Comparison of ENCODE assay signal across 17 cellular contexts in genomic region chr7:151686016-151686766, GRCh38.
DNase-seq lines count a peak whose midpoint lies in the region; ATAC-seq and TF ChIP-seq lines count a peak whose summit lies in the region.
"Had no signal": no experiment of that assay in that cellular context is flagged by ENCODE, and none has a peak within 500 bp of the region (broad histone marks: within the 10 kb centered on the region; RNA-seq: fewer than 3 reads in every experiment).

No MANE protein-coding gene starts in this region.

- intact Hi-C loops in left ventricle myocardium inferior (cut with micrococcal nuclease) (no loop called here), prostate gland (cut with DNase I) (no loop called here)

- POLR2A ChIA-PET in AG04450 (lab: Yijun Ruan, JAX) (no interaction called here), RWPE1 (lab: Yijun Ruan, JAX; ENCODE audit: low non-redundant PET) (no interaction called here)

- DNase-seq in AG04450 (ENCODE audit: low read depth, low spot score) (no peak), RWPE1 (ENCODE audit: low spot score) (no peak), left ventricle myocardium inferior (no peak), prostate gland (ENCODE audit: low spot score) (no peak), omental fat pad (ENCODE audit: low spot score) (no peak), NCI-H2107 (lab: John Stamatoyannopoulos, UW) (no peak), OCI-M1 (lab: John Stamatoyannopoulos, UW) (no peak)
- DNase-seq: activated CD8-positive, alpha-beta memory T cell treated with anti-CD3 and anti-CD28 coated beads for 24 hours; activated gamma-delta T cell; COR-L47; effector CD4-positive, alpha-beta T cell; GDM1; NCI-H1436; NCI-H446 had no signal

- peaks cover 65% of the 10 kb centered on the region for H3K4me1 ChIP-seq in left ventricle myocardium inferior
- H3K4me1 ChIP-seq in prostate gland (replicated peaks): no peaks in the 10 kb centered on the region

- 72% methylated on average over 13 of the region's 13 CpGs for WGBS in prostate gland

- H3K9me3 ChIP-seq in AG04450 (ENCODE audit: control insufficient read depth, insufficient read depth, low read length): peaks cover 3% of the 10 kb centered on the region; the same call in 1 of the 2 replicates
- H3K9me3 ChIP-seq in left ventricle myocardium inferior (replicated peaks): no peaks in the 10 kb centered on the region
- H3K9me3 ChIP-seq in prostate gland: no peaks in the 10 kb centered on the region
- H3K9me3 ChIP-seq: body of pancreas had no signal

- no peak for ATAC-seq in omental fat pad (ENCODE audit: low FRiP score)
- no peak for ATAC-seq in HG02970 (IDR thresholded peaks at IDR 0.05; ENCODE audit: low FRiP score, unreplicated experiment)
- ATAC-seq: body of pancreas, K562 had no signal

- TF ChIP-seq CTCF in AG04450 (IDR thresholded peaks at IDR 0.05; ENCODE audit: low read depth, low read length) (no peak), RWPE1 (conservative IDR thresholded peaks at IDR 0.05; ENCODE audit: low read depth) (no peak), left ventricle myocardium inferior (IDR thresholded peaks at IDR 0.05; ENCODE audit: borderline replicate concordance) (no peak), prostate gland (IDR thresholded peaks at IDR 0.05) (no peak), omental fat pad (IDR thresholded peaks at IDR 0.05) (no peak)

- no peak for TF ChIP-seq POLR2A in prostate gland (IDR thresholded peaks at IDR 0.05)

- H3K4me3 ChIP-seq in AG04450 (ENCODE audit: low read depth, low read length): no peak overlapping the region
- H3K4me3 ChIP-seq in left ventricle myocardium inferior: no peak overlapping the region
- no peak overlapping the region for H3K4me3 ChIP-seq in prostate gland
- H3K4me3 ChIP-seq: body of pancreas, K562 had no signal

- H3K27me3 ChIP-seq in AG04450 (ENCODE audit: control insufficient read depth, insufficient read depth, low read length): no peaks in the 10 kb centered on the region
- H3K27me3 ChIP-seq in left ventricle myocardium inferior (ENCODE audit: low read depth): no peaks in the 10 kb centered on the region
- no peaks in the 10 kb centered on the region for H3K27me3 ChIP-seq in prostate gland (replicated peaks; ENCODE audit: insufficient read depth)
- H3K27me3 ChIP-seq: body of pancreas had no signal

- peak overlapping the region; percentile 61 for H3K27ac ChIP-seq in AG04450 (ENCODE audit: low read depth, low read length)
- peak overlapping the region; percentile 89 for H3K27ac ChIP-seq in RWPE1
- peak overlapping the region; percentile 73 for H3K27ac ChIP-seq in left ventricle myocardium inferior (replicated peaks)
- H3K27ac ChIP-seq in prostate gland: peak overlapping the region; percentile 24 to 27

- no peaks in the 10 kb centered on the region for H3K36me3 ChIP-seq in left ventricle myocardium inferior
- no peaks in the 10 kb centered on the region for H3K36me3 ChIP-seq in prostate gland

- CTCF ChIA-PET in AG04450 (lab: Charles Lee) (interaction anchor here (0.6 to 1.4 kb wide), 2 partner anchors 54 to 371 kb away, joined by 3 read pairs; no protein-coding TSS in a partner anchor), RWPE1 (lab: Yijun Ruan, JAX) (interaction anchor here (0.7 to 0.8 kb wide), 2 partner anchors 19 to 60 kb away, joined by 3 read pairs; no protein-coding TSS in a partner anchor)

Comparison
In these comparisons a context has a peak if more than half of its experiments do, and no peak if none do; other contexts are left out.
1. H3K27ac ChIP-seq: peak in every context shown above with its lines; median percentile 89 in RWPE1; 73 in left ventricle myocardium inferior; 61 in AG04450; 26 in prostate gland.